Comparison of ENCODE assay signal across 8 cellular contexts in genomic region chr14:92323031-92323915, GRCh38. TPM values are rescaled to one million over a fixed set of nuclear protein-coding genes. Genes with fewer than 3 reads are reported as not detected.
DNase-seq lines count a peak whose midpoint lies in the region; ATAC-seq, FAIRE-seq and TF ChIP-seq lines count a peak whose summit lies in the region.

TSS of gene SLC24A4 (plus strand) at chr14:92323165. CDS start at chr14:92323831, 666 bp downstream.

- peaks cover 0 to 5% of the 10 kb centered on the region in 2 experiments for H4K20me1 ChIP-seq in H1 (replicated peaks in 1 of 2; ENCODE audit: control insufficient read depth in 1 of 2, insufficient read depth in 2 of 2, low read length in 2 of 2)

- no peaks in the 10 kb centered on the region for H3K9me3 ChIP-seq in CD4-positive, alpha-beta T cell (ENCODE audit: control insufficient read depth, low read length)
- H3K9me3 ChIP-seq in H1 (ENCODE audit: insufficient read depth in 2 of 2, low read depth in 1 of 2, low read length in 1 of 2) (no peaks in the 10 kb centered on the region), neuron (ENCODE audit: low read length) (no peaks in the 10 kb centered on the region)

- peak within 1 kb of the TSS; percentile 65; the same call in 1 of the 2 replicates for H4K8ac ChIP-seq in H1 (ENCODE audit: extremely low read depth, insufficient read depth, low read length)

- H3K14ac ChIP-seq in H1 (ENCODE audit: insufficient read length), result no peak within 1 kb of the TSS

- H3K79me2 ChIP-seq in H1 (ENCODE audit: control insufficient read depth in 1 of 2, insufficient read depth in 2 of 2, low read length in 2 of 2), result no peaks in the 10 kb centered on the region

- no peak within 1 kb of the TSS for H2BK15ac ChIP-seq in H1 (ENCODE audit: low read length)

- POLR2A ChIA-PET in CD4-positive, alpha-beta T cell (lab: Charles Lee), result no interaction called here
- POLR2A ChIA-PET in H1 (lab: Charles Lee; ENCODE audit: partially characterized antibody), result interaction anchor here (0.8 to 1.0 kb wide), 3 partner anchors 29 to 201 kb away, joined by 3 read pairs; partner anchors contain the start of genes CPSF2 and NDUFB1

- peaks cover 15% of the 10 kb centered on the region; the same call in 1 of the 2 replicates for H3K23me2 ChIP-seq in H1 (ENCODE audit: low read depth, low read length)

- no peak within 1 kb of the TSS; a peak in 1 of 7 replicates for H3K9ac ChIP-seq in H1 (replicated peaks in 1 of 4; ENCODE audit: extremely low read depth in 1 of 4, low read depth in 3 of 4, low read length in 3 of 4)

- no peaks in the 10 kb centered on the region for H3K9me3 Mint-ChIP-seq in CD4-positive, alpha-beta T cell

- H3K27me3 Mint-ChIP-seq in CD4-positive, alpha-beta T cell, result peaks cover 74% of the 10 kb centered on the region

- H3K36me3 ChIP-seq in H1 (ENCODE audit: control insufficient read depth in 2 of 4, insufficient read depth in 4 of 4, low read length in 3 of 4), result peaks cover 0 to 5% (median 0%) of the 10 kb centered on the region in 4 experiments; a peak in 1 of 8 replicates
- H3K36me3 ChIP-seq in neuron (ENCODE audit: insufficient read depth, low read length), result no peaks in the 10 kb centered on the region

- H3K36me3 Mint-ChIP-seq in CD4-positive, alpha-beta T cell (ENCODE audit: low read depth), result no peaks in the 10 kb centered on the region

- peaks cover 42% of the 10 kb centered on the region for H3K27me3 ChIP-seq in CD4-positive, alpha-beta T cell (ENCODE audit: control insufficient read depth, insufficient read depth, low read length)
- peaks cover 33 to 65% (median 57%) of the 10 kb centered on the region in 4 experiments for H3K27me3 ChIP-seq in H1 (replicated peaks in 1 of 4; ENCODE audit: control insufficient read depth in 3 of 4, extremely low read depth in 1 of 4, insufficient read depth in 3 of 4, low read length in 3 of 4)
- H3K27me3 ChIP-seq in neuron (ENCODE audit: insufficient read depth, low read length), result peaks cover 85% of the 10 kb centered on the region

- no peak within 1 kb of the TSS for H2BK5ac ChIP-seq in H1 (ENCODE audit: low read depth, low read length)

- H4K5ac ChIP-seq in H1 (ENCODE audit: insufficient read length, low read depth, low read length), result no peak within 1 kb of the TSS

- H3K4me3 ChIP-seq in H1 (ENCODE audit: extremely low read depth in 1 of 4, insufficient read depth in 2 of 4, low read depth in 3 of 4, low read length in 4 of 4) (peak within 1 kb of the TSS; percentile 43 to 62 (median 50)), neuron (ENCODE audit: low read length) (peak within 1 kb of the TSS; percentile 18)

- H2BK120ac ChIP-seq in H1 (replicated peaks; ENCODE audit: low read depth, low read length), result no peak within 1 kb of the TSS

- peak within 1 kb of the TSS; percentile 70 to 79 for H3K4me2 ChIP-seq in H1 (ENCODE audit: insufficient read depth in 1 of 2, low read depth in 2 of 2, low read length in 2 of 2)

- no peak within 1 kb of the TSS for H2AK5ac ChIP-seq in H1 (ENCODE audit: low read depth, low read length)

- no peak within 1 kb of the TSS for H2BK12ac ChIP-seq in H1 (ENCODE audit: low read depth, low read length)

- peak within 1 kb of the TSS; percentile 72 for H3K4me3 Mint-ChIP-seq in CD4-positive, alpha-beta T cell

- no peak within 1 kb of the TSS for H3K27ac Mint-ChIP-seq in CD4-positive, alpha-beta T cell

- intact Hi-C loops in CD4-positive, alpha-beta T cell (cut with DNase I, micrococcal nuclease), result loop anchor here in 1 of 2 experiments (10.0 kb wide), 1 partner anchor 282 kb away; no protein-coding TSS in a partner anchor

- no peak within 1 kb of the TSS for H3K27ac ChIP-seq in CD4-positive, alpha-beta T cell (ENCODE audit: low read depth, low read length)
- H3K27ac ChIP-seq in H1 (ENCODE audit: low read depth, low read length), result no peak within 1 kb of the TSS

- H4K91ac ChIP-seq in H1 (replicated peaks; ENCODE audit: insufficient read length, low read length), result no peak within 1 kb of the TSS

- CTCF ChIA-PET in CD4-positive, alpha-beta T cell (lab: Charles Lee), result no interaction called here
- CTCF ChIA-PET in H1 (lab: Charles Lee; ENCODE audit: partially characterized antibody), result interaction anchor here (0.6 to 8.2 kb wide), 5 partner anchors 18 to 51 kb away, joined by 3 to 52 read pairs (median 4); no protein-coding TSS in a partner anchor

- no peak for DNase-seq in CD4-positive, alpha-beta T cell
- DNase-seq in H1 (ENCODE audit: low read depth in 1 of 2, low spot score in 2 of 2) (peak in 1 of 2 experiments; percentile 76), amniotic stem cell (lab: John Stamatoyannopoulos, UW) (no peak), T-helper 1 cell (no peak)

- no peak for ATAC-seq in CD4-positive, alpha-beta T cell (ENCODE audit: poor library complexity)
- no peak for ATAC-seq in HG03565 (IDR thresholded peaks at IDR 0.05; ENCODE audit: unreplicated experiment)
- ATAC-seq in HG03159 (IDR thresholded peaks at IDR 0.05; ENCODE audit: unreplicated experiment), result no peak

- no peak within 1 kb of the TSS for H3K4ac ChIP-seq in H1 (replicated peaks; ENCODE audit: insufficient read length, low read depth, low read length)

- 2% methylated on average over 67 of the region's 117 CpGs; no CpG with 5 or more reads in 1 of the 2 experiments for WGBS in H1 (ENCODE audit: extremely low coverage in 1 of 2, insufficient coverage in 1 of 2, insufficient read length in 1 of 2, insufficient replicate concordance in 2 of 2, low coverage in 1 of 2, low lambda C conversion rate in 2 of 2, missing lambda C conversion rate in 1 of 2), 2 experiments

- H2BK20ac ChIP-seq in H1 (ENCODE audit: low read length), result no peak within 1 kb of the TSS

- H3K4me1 ChIP-seq in H1 (replicated peaks in 1 of 4; ENCODE audit: control insufficient read depth in 3 of 4, insufficient read depth in 4 of 4, low read length in 3 of 4) (peaks cover 0 to 5% (median 1%) of the 10 kb centered on the region in 4 experiments; a peak in 5 of 7 replicates), neuron (ENCODE audit: insufficient read depth, low read length) (peaks cover 5% of the 10 kb centered on the region)

- no peak; a peak in 1 of 4 replicates for TF ChIP-seq RAD21 in H1 (IDR thresholded peaks at IDR 0.05 in 1 of 2, conservative IDR thresholded peaks at IDR 0.05 in 1 of 2; ENCODE audit: low read depth in 2 of 2, low read length in 2 of 2)

- no peaks in the 10 kb centered on the region for H3K4me1 Mint-ChIP-seq in CD4-positive, alpha-beta T cell (ENCODE audit: low read depth)

- H3K23ac ChIP-seq in H1 (ENCODE audit: insufficient read length), result no peak within 1 kb of the TSS

- no peak for TF ChIP-seq EP300 in H1 (IDR thresholded peaks at IDR 0.05; ENCODE audit: borderline replicate concordance in 1 of 2, low read depth in 2 of 2, low read length in 2 of 2)

- H2AFZ ChIP-seq in H1 (ENCODE audit: low read length) (peak within 1 kb of the TSS; percentile 64; the same call in 1 of the 2 replicates), neuron (ENCODE audit: low read depth, low read length) (no peak within 1 kb of the TSS)

- TF ChIP-seq CTCF in CD4-positive, alpha-beta T cell (IDR thresholded peaks at IDR 0.05), result no peak
- 0 out of 2 replicates have a peak, but pooled peaks have one; percentile 19 for TF ChIP-seq CTCF in LNCAP (IDR thresholded peaks at IDR 0.05)
- 0 out of 4 replicates have a peak, but pooled peaks of 1 of the 3 experiments have one; percentile 5 for TF ChIP-seq CTCF in H1 (IDR thresholded peaks at IDR 0.05; ENCODE audit: control extremely low read depth in 1 of 3, insufficient read depth in 1 of 3, low read depth in 1 of 3, low read length in 3 of 3)

- H3K79me1 ChIP-seq in H1 (ENCODE audit: low read depth, low read length), result no peaks in the 10 kb centered on the region

- TF ChIP-seq POLR2A in H1 (IDR thresholded peaks at IDR 0.05; ENCODE audit: control extremely low read depth in 1 of 2, low read depth in 2 of 2, low read length in 2 of 2), result no peak

- FAIRE-seq in H1 (lab: Jason Lieb, UNC), result no peak

- no peak within 1 kb of the TSS for H3K56ac ChIP-seq in H1 (replicated peaks; ENCODE audit: insufficient read length, low read depth, low read length)

- H3K18ac ChIP-seq in H1 (ENCODE audit: extremely low read depth, low read length), result no peak within 1 kb of the TSS

TF ChIP-seq in H1, 55 proteins besides CTCF, POLR2A, EP300 and RAD21 (continues in another document):
- TF ChIP-seq POLR2AphosphoS5 (IDR thresholded peaks at IDR 0.05; ENCODE audit: low read depth, low read length) (no peak), SIRT6 (IDR thresholded peaks at IDR 0.05; ENCODE audit: low read length) (no peak), GTF2F1 (IDR thresholded peaks at IDR 0.05; ENCODE audit: borderline replicate concordance, low read depth, low read length) (no peak), PHF8 (conservative IDR thresholded peaks at IDR 0.05; ENCODE audit: low read depth, low read length) (no peak), CHD1 (IDR thresholded peaks at IDR 0.05; ENCODE audit: low read depth, low read length) (no peak), BCL11A (IDR thresholded peaks at IDR 0.05; ENCODE audit: low read depth in 2 of 2, low read length in 2 of 2) (no peak), SP1 (IDR thresholded peaks at IDR 0.05; ENCODE audit: low read depth, low read length) (no peak), MAX (IDR thresholded peaks at IDR 0.05) (peak; percentile 77), SUZ12 (IDR thresholded peaks at IDR 0.05; ENCODE audit: low read length) (peak; percentile 92), SIN3A (conservative IDR thresholded peaks at IDR 0.05 in 1 of 2, IDR thresholded peaks at IDR 0.05 in 1 of 2; ENCODE audit: low read depth in 1 of 2, low read length in 2 of 2) (no peak), CTBP2 (IDR thresholded peaks at IDR 0.05; ENCODE audit: borderline replicate concordance, insufficient read depth, insufficient read length, low read length) (peak; percentile 32), JUND (IDR thresholded peaks at IDR 0.05; ENCODE audit: low read length) (no peak), CEBPB (IDR thresholded peaks at IDR 0.05; ENCODE audit: low read depth, low read length) (no peak), YY1 (IDR thresholded peaks at IDR 0.05; ENCODE audit: low read depth, low read length) (no peak)

RNA-seq across cellular contexts. Expression of gene SLC24A4, which starts in this region (rescaled TPM):
- total RNA-seq in CD4-positive, alpha-beta T cell, result under 1 TPM; 0.11 to 0.19 TPM
- 0.44 and 0.89 TPM in 2 replicates for total RNA-seq in H1 (2021; fragmentation: NEBNext Ultra II Directional; extraction: Animal tissue kit (Norgen Biotek cat#: 25700))
- polyA plus RNA-seq in H1 (2011; rRNA removed), result 0.27 and 0.77 TPM in 2 replicates
- polyA plus RNA-seq in H1 (2011; cell fraction: cytosol; rRNA removed), result 0.58 TPM
- 2.5 TPM for polyA plus RNA-seq in H1 (2011; cell fraction: nucleus; rRNA removed)
- polyA plus RNA-seq in H1 (2012, experiment 1 of 2), result 0.20 to 1.2 TPM (median 0.59 TPM) in 4 replicates
- 0.12 TPM for polyA plus RNA-seq in H1 (2012, experiment 2 of 2)
- 0.12 TPM for polyA plus RNA-seq in H1 (2013, experiment 1 of 2)
- 0.15 TPM for polyA plus RNA-seq in H1 (2013, experiment 2 of 2)
- polyA minus RNA-seq in H1 (2011; rRNA and poly(A)+ RNA removed), result 1.5 and 3.9 TPM in 2 replicates
- polyA minus RNA-seq in H1 (2011; cell fraction: cytosol; rRNA and poly(A)+ RNA removed), result 0.73 TPM
- polyA minus RNA-seq in H1 (2011; cell fraction: nucleus; rRNA and poly(A)+ RNA removed), result 0.80 TPM
